Comparison of ENCODE assay signal across 2 cellular contexts in genomic region chr3:190092250-190092649, GRCh38.
A peak's percentile ranks its signal among the peaks of the same experiment; 100 is the strongest.
TF ChIP-seq lines count a peak whose summit lies in the region.

No MANE protein-coding gene starts in this region.

TF ChIP-seq in liver, 16 proteins besides CTCF, POLR2A, EP300 and RAD21 (continued from another document):
- TF ChIP-seq EGR1 (IDR thresholded peaks at IDR 0.05; ENCODE audit: low read depth in 2 of 2) = no peak
- peak in 1 of 2 donors; percentile 18 for TF ChIP-seq RXRA (IDR thresholded peaks at IDR 0.05)
- TF ChIP-seq HNF4G (IDR thresholded peaks at IDR 0.05) = no peak

TF ChIP-seq in HepG2, 621 proteins besides CTCF, POLR2A, EP300 and RAD21 (continued from another document):
- no peak for TF ChIP-seq ZNF670 (CRISPR knock-in tag; IDR thresholded peaks at IDR 0.05; ENCODE audit: borderline replicate concordance)
- no peak for TF ChIP-seq MED8 (CRISPR knock-in tag; IDR thresholded peaks at IDR 0.05; ENCODE audit: insufficient replicate concordance)
- TF ChIP-seq ZNF432 (CRISPR knock-in tag; IDR thresholded peaks at IDR 0.05; ENCODE audit: borderline replicate concordance) = no peak
- no peak for TF ChIP-seq ASH2L (IDR thresholded peaks at IDR 0.05; ENCODE audit: insufficient read length, low read depth, low read length)
- TF ChIP-seq HNRNPLL (IDR thresholded peaks at IDR 0.05; ENCODE audit: low read depth, low read length, poor library complexity, severe bottlenecking) = no peak
- no peak for TF ChIP-seq TBL1XR1 (IDR thresholded peaks at IDR 0.05; ENCODE audit: borderline replicate concordance, low read length, partially characterized antibody)
- no peak for TF ChIP-seq BHLHE40 (IDR thresholded peaks at IDR 0.05; ENCODE audit: low read length)
- TF ChIP-seq ZNF780A (CRISPR knock-in tag; IDR thresholded peaks at IDR 0.05) = no peak
- TF ChIP-seq MAZ (IDR thresholded peaks at IDR 0.05; ENCODE audit: borderline replicate concordance, low read depth, low read length) = no peak
- TF ChIP-seq MAZ (CRISPR knock-in tag; IDR thresholded peaks at IDR 0.05; ENCODE audit: low read depth) = no peak
- TF ChIP-seq ZNF580 (CRISPR knock-in tag; IDR thresholded peaks at IDR 0.05; ENCODE audit: borderline replicate concordance, low read depth) = no peak
- no peak for TF ChIP-seq SPEN (CRISPR knock-in tag; IDR thresholded peaks at IDR 0.05; ENCODE audit: low read depth)
- TF ChIP-seq TRIM24 (CRISPR knock-in tag; IDR thresholded peaks at IDR 0.05) = no peak
- no peak for TF ChIP-seq HOXA3 (CRISPR knock-in tag; IDR thresholded peaks at IDR 0.05)
- no peak for TF ChIP-seq HINFP (CRISPR knock-in tag; IDR thresholded peaks at IDR 0.05; ENCODE audit: low read depth)
- TF ChIP-seq AGO1 (IDR thresholded peaks at IDR 0.05; ENCODE audit: low read depth, low read length, poor library complexity, severe bottlenecking) = no peak
- TF ChIP-seq ZNF501 (CRISPR knock-in tag; IDR thresholded peaks at IDR 0.05) = no peak
- no peak for TF ChIP-seq ZNF431 (CRISPR knock-in tag; IDR thresholded peaks at IDR 0.05; ENCODE audit: borderline replicate concordance, low read depth)
- TF ChIP-seq ZNF136 (CRISPR knock-in tag; IDR thresholded peaks at IDR 0.05; ENCODE audit: low read depth) = no peak
